Comparison of ENCODE assay signal across 18 cellular contexts in the genomic region with DNA sequence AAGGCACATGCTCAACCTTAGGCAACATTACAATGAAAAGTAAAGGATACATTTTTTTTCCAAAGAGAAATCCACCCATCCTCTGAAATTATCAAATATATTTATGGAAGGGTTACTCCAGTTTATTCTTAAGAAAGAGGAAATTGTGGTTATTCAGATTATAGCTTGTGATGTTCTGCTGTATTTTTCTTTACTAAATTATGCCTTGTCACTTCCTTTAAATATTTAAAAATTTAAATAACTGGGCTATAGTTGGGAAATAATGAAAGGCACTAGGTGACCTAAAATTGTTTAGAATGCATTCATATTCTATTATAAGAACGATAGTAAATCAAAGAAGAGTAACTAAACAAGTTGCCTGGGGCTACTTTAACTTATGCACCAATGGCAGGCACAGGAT.
"Had no signal": no experiment of that assay in that cellular context is flagged by ENCODE, and none has a peak within 500 bp of the region (broad histone marks: within the 10 kb centered on the region; RNA-seq: fewer than 3 reads in every experiment).

No MANE protein-coding gene starts in this region.

- H3K9me3 Mint-ChIP-seq: activated CD4-positive, alpha-beta T cell treated with anti-CD3 and anti-CD28 coated beads, Interleukin-2, amount 10 ng/mL, durations not matched to agents 7 days and 5 days; activated T-cell treated with anti-CD3 and anti-CD28 coated beads, Interleukin-2, amount 50 U/mL, for 72 hours; brain; nephron had no signal

- H3K36me3 Mint-ChIP-seq: activated naive CD4-positive, alpha-beta T cell treated with anti-CD3 and anti-CD28 coated beads, Interleukin-2, amount 50 U/mL, for 72 hours; brain; memory B cell; stimulated activated memory B cell treated with anti-CD40 and anti-IgM and Interleukin-4, amounts not matched to agents 10 μg/mL and 1 μg/mL and 100 μg/mL, for 72 hours had no signal

- H3K4me1 Mint-ChIP-seq: central memory CD8-positive, alpha-beta T cell; memory B cell; nephron; stimulated activated memory B cell treated with anti-CD40 and anti-IgM and Interleukin-4, amounts not matched to agents 10 μg/mL and 1 μg/mL and 100 μg/mL, for 72 hours had no signal

- H3K4me3 Mint-ChIP-seq: activated CD4-positive, alpha-beta T cell treated with anti-CD3 and anti-CD28 coated beads, Interleukin-2, amount 10 ng/mL, durations not matched to agents 7 days and 5 days; activated T-cell treated with anti-CD3 and anti-CD28 coated beads, Interleukin-2, amount 50 U/mL, for 72 hours; brain; central memory CD8-positive, alpha-beta T cell; memory B cell; nephron; stimulated activated memory B cell treated with anti-CD40 and anti-IgM and Interleukin-4, amounts not matched to agents 10 μg/mL and 1 μg/mL and 100 μg/mL, for 72 hours had no signal

- H3K4me3 ChIP-seq: esophagus squamous epithelium had no signal

- ATAC-seq: activated naive CD4-positive, alpha-beta T cell treated with anti-CD3 and anti-CD28 coated beads, Interleukin-2, amount 50 U/mL, for 72 hours; activated T-cell treated with anti-CD3 and anti-CD28 coated beads, Interleukin-2, amount 50 U/mL, for 72 hours; left ventricle myocardium superior; stimulated activated memory B cell treated with anti-CD40 and anti-IgM and Interleukin-4, amounts not matched to agents 10 μg/mL and 1 μg/mL and 100 μg/mL, for 72 hours had no signal

- H3K36me3 ChIP-seq: esophagus squamous epithelium had no signal

- DNase-seq: activated CD4-positive, alpha-beta T cell treated with anti-CD3 and anti-CD28 coated beads, Interleukin-2, amount 10 ng/mL, durations not matched to agents 7 days and 5 days; activated CD8-positive, alpha-beta memory T cell treated with anti-CD3 and anti-CD28 coated beads, Interleukin-2, amount 50 U/mL, for 48 hours; activated gamma-delta T cell; activated T-cell treated with anti-CD3 and anti-CD28 coated beads, Interleukin-2, amount 50 U/mL, for 72 hours; amygdala; cortex of kidney; effector CD8-positive, alpha-beta T cell; esophagus squamous epithelium; kidney glomerular epithelial cell; left ventricle myocardium superior; occipital lobe; stimulated activated CD4-positive, alpha-beta T cell treated with anti-CD3 and anti-CD28 coated beads, Interleukin-2, amount 100 ng/mL, for 48 hours had no signal

- H3K27me3 ChIP-seq: esophagus squamous epithelium had no signal

- H3K27ac ChIP-seq: esophagus squamous epithelium had no signal

- H3K27ac Mint-ChIP-seq: activated CD4-positive, alpha-beta T cell treated with anti-CD3 and anti-CD28 coated beads, Interleukin-2, amount 10 ng/mL, durations not matched to agents 7 days and 5 days; activated naive CD4-positive, alpha-beta T cell treated with anti-CD3 and anti-CD28 coated beads, Interleukin-2, amount 50 U/mL, for 72 hours; activated T-cell treated with anti-CD3 and anti-CD28 coated beads, Interleukin-2, amount 50 U/mL, for 72 hours; memory B cell; nephron; stimulated activated memory B cell treated with anti-CD40 and anti-IgM and Interleukin-4, amounts not matched to agents 10 μg/mL and 1 μg/mL and 100 μg/mL, for 72 hours had no signal

- H3K4me1 ChIP-seq: esophagus squamous epithelium had no signal

- H3K27me3 Mint-ChIP-seq: activated CD4-positive, alpha-beta T cell treated with anti-CD3 and anti-CD28 coated beads, Interleukin-2, amount 10 ng/mL, durations not matched to agents 7 days and 5 days; brain; central memory CD8-positive, alpha-beta T cell; memory B cell; stimulated activated memory B cell treated with anti-CD40 and anti-IgM and Interleukin-4, amounts not matched to agents 10 μg/mL and 1 μg/mL and 100 μg/mL, for 72 hours had no signal

- H3K9me3 ChIP-seq: esophagus squamous epithelium had no signal
